8 cellular contexts compared by ENCODE assay signal in the genomic region with DNA sequence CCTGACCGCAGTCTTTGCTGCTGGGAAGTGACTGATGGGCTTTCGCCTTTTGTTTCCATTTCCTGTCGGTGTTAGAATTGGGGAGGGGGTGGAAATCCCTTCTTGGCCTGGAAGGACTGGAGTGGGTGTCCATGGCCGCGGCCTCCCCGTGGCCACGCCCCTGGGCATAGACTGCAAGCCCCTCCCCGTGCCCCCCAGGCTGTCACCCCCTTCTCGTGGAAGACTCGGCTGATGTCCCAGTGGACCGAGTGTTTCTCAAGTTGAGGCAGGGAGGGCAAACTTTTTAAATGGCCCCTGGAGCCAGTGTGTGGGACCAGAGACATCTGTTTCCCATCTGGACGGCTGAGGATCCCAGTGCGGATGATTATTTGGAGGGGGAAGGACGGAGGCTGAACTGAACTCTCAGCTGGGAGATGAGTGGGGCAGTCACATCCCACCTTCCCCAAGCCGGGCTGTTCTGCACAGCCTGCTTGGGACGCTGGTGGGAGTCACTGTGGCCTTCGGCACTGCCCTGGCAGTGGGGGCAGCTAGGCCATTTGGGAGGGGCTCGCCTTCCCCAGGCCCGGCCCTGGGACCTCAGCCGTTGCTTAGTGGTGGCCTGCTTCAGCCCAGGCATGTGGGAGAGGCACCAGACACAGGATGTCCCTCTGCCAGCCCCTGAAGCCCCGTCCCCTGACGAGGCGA. TPM values are rescaled to one million over a fixed set of nuclear protein-coding genes. Genes with fewer than 3 reads are reported as not detected.
DNase-seq lines count a peak whose midpoint lies in the region; ATAC-seq and TF ChIP-seq lines count a peak whose summit lies in the region.

No MANE protein-coding gene starts in this region.

- DNase-seq in AG04450 (ENCODE audit: low read depth, low spot score) (peak; percentile 42), DMS153 treated with DMSO at 0.1 percent for 48 hours (lab: John Stamatoyannopoulos, UW; ENCODE audit: unreplicated experiment) (no peak)

- H3K27ac ChIP-seq in AG04450 (ENCODE audit: low read depth, low read length) (peak overlapping the region; percentile 85), KOPT-K1 (ENCODE audit: low read depth, low read length, poor library complexity, severe bottlenecking) (peak overlapping the region; percentile 79), cingulate gyrus (ENCODE audit: low read depth, low read length) (peak overlapping the region; percentile 92), mesodermal cell (ENCODE audit: low read depth, low read length, severe bottlenecking) (peak overlapping the region; percentile 84)

- POLR2A ChIA-PET in AG04450 (lab: Yijun Ruan, JAX) = interaction anchor here (0.6 to 2.9 kb wide), 13 partner anchors 9 to 155 kb away, joined by 3 to 56 read pairs (median 10); a partner anchor contains a TSS

- no peak for ATAC-seq in HG03095 (IDR thresholded peaks at IDR 0.05; ENCODE audit: unreplicated experiment)
- ATAC-seq in HG02588 (IDR thresholded peaks at IDR 0.05; ENCODE audit: unreplicated experiment) = no peak
- no peak for ATAC-seq in HG02610 (IDR thresholded peaks at IDR 0.05; ENCODE audit: unreplicated experiment)

- H3K4me1 ChIP-seq in mesodermal cell (ENCODE audit: control insufficient read depth, insufficient read depth, low read length, poor library complexity, severe bottlenecking) = peaks cover 28% of the 10 kb centered on the region

- peaks cover 24% of the 10 kb centered on the region; the same call in 1 of the 2 replicates for H3K36me3 ChIP-seq in KOPT-K1 (ENCODE audit: insufficient read depth, low read length)
- peaks cover 28% of the 10 kb centered on the region for H3K36me3 ChIP-seq in mesodermal cell (ENCODE audit: control insufficient read depth, insufficient read depth, low read length)

- CTCF ChIA-PET in AG04450 (lab: Charles Lee) = interaction anchor here (0.9 to 1.2 kb wide), 2 partner anchors 41 to 180 kb away, joined by 3 to 5 read pairs; no protein-coding TSS in a partner anchor

- TF ChIP-seq CTCF in AG04450 (IDR thresholded peaks at IDR 0.05; ENCODE audit: low read depth, low read length) = no peak

- H3K27me3 ChIP-seq in AG04450 (ENCODE audit: control insufficient read depth, insufficient read depth, low read length) = peaks cover 2% of the 10 kb centered on the region

- H3K9me3 ChIP-seq in AG04450 (ENCODE audit: control insufficient read depth, insufficient read depth, low read length) = peaks cover 4% of the 10 kb centered on the region; the same call in 1 of the 2 replicates
- H3K9me3 ChIP-seq in KOPT-K1 (ENCODE audit: insufficient read depth, low read length, poor library complexity, severe bottlenecking) = no peaks in the 10 kb centered on the region
- no peaks in the 10 kb centered on the region for H3K9me3 ChIP-seq in mesodermal cell (ENCODE audit: control insufficient read depth, low read length)

- WGBS in mesodermal cell (ENCODE audit: insufficient coverage in 2 of 2), 2 experiments = 29 to 43% methylated on average over 12 to 14 of the region's 23 CpGs

- H3K4me3 ChIP-seq in AG04450 (ENCODE audit: low read depth, low read length) (peak overlapping the region; percentile 88), mesodermal cell (ENCODE audit: extremely low read depth, insufficient read depth, low read length, poor library complexity, severe bottlenecking) (peak overlapping the region; percentile 87)

RNA-seq across cellular contexts. Expression of a gene that starts 1.6 kb away (rescaled TPM):
- 260 and 359 TPM in 2 replicates for polyA plus RNA-seq in AG04450 (2011; rRNA removed)
- polyA minus RNA-seq in AG04450 (2011; rRNA and poly(A)+ RNA removed) = 392 and 552 TPM in 2 replicates
- polyA plus RNA-seq in mesodermal cell (2013, experiment 1 of 2) = 335 TPM
- 274 TPM for polyA plus RNA-seq in mesodermal cell (2013, experiment 2 of 2)

RNA-seq across cellular contexts. Expression of a gene that starts 21.9 kb away (rescaled TPM):
- polyA plus RNA-seq in AG04450 (2011; rRNA removed) = 13.3 and 19.2 TPM in 2 replicates
- 10.3 and 15.1 TPM in 2 replicates for polyA minus RNA-seq in AG04450 (2011; rRNA and poly(A)+ RNA removed)
- 33.0 TPM for polyA plus RNA-seq in mesodermal cell (2013, experiment 1 of 2)
- polyA plus RNA-seq in mesodermal cell (2013, experiment 2 of 2) = 33.4 TPM
